In the genomic region with DNA sequence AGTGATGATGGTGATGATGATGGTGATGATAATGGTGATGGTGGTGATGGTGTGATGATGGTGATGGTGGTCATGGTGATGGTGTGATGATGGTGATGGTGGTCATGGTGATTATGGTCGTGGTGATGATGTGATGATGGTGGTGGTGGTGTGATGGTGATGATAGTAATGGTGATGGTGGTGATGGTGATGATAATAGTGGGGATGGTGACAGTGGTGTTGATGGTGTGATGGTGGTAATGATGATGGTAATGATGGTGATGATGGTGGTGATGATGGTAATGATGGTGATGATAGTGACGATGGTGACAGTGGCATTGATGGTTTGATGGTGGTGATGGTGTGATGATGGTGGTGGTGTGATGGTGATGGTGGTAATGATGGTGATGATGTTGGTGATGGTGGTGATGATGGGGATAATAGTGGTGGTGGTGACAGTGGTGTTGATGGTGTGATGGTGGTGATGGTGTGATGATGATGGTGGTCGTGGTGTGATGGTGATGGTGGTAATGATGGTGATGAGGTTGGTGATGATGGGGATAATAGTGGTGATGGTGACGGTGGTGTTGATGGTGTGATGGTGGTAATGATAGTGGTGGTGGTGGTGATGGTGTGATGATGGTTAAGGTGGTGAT, we compare ENCODE assay signal across 12 cellular contexts. TPM values are rescaled to one million over a fixed set of nuclear protein-coding genes. Genes with fewer than 3 reads are reported as not detected.
DNase-seq lines count a peak whose midpoint lies in the region; ATAC-seq and TF ChIP-seq lines count a peak whose summit lies in the region.
"Had no signal": no experiment of that assay in that cellular context is flagged by ENCODE, and none has a peak within 500 bp of the region (broad histone marks: within the 10 kb centered on the region; RNA-seq: fewer than 3 reads in every experiment).

No MANE protein-coding gene starts in this region.

- H2AK9ac ChIP-seq in IMR-90 (replicated peaks; ENCODE audit: low read depth, low read length, poor library complexity) = no peak overlapping the region

- H4K91ac ChIP-seq in IMR-90 (ENCODE audit: insufficient read depth, low read depth, low read length) = no peak overlapping the region
- no peak overlapping the region for H4K91ac ChIP-seq in trophoblast cell (ENCODE audit: low read depth, low read length)

- TF ChIP-seq POLR2A in IMR-90 (IDR thresholded peaks at IDR 0.05; ENCODE audit: low read depth, low read length) (no peak), body of pancreas (IDR thresholded peaks at IDR 0.05) (no peak)

- H3K4me3 ChIP-seq in IMR-90 (ENCODE audit: insufficient read depth, low read depth, low read length) = no peak overlapping the region
- H3K4me3 ChIP-seq in trophoblast cell (ENCODE audit: low read depth, low read length) = peak overlapping the region; percentile 27
- no peak overlapping the region for H3K4me3 ChIP-seq in body of pancreas
- H3K4me3 ChIP-seq: GM12878 had no signal

- no peaks in the 10 kb centered on the region for H3K9me1 ChIP-seq in IMR-90 (ENCODE audit: insufficient read depth, low read length)

- no peak overlapping the region for H3K9ac ChIP-seq in IMR-90 (ENCODE audit: low read depth, low read length)
- no peak overlapping the region for H3K9ac ChIP-seq in trophoblast cell (ENCODE audit: low read length)

- H3K79me1 ChIP-seq in IMR-90 (ENCODE audit: low read depth in 1 of 2, low read length in 2 of 2) (no peaks in the 10 kb centered on the region), trophoblast cell (ENCODE audit: low read length) (no peaks in the 10 kb centered on the region)

- no peaks in the 10 kb centered on the region for H3K79me2 ChIP-seq in trophoblast cell (ENCODE audit: control insufficient read depth, insufficient read depth, low read length, poor library complexity)

- H3K23ac ChIP-seq in IMR-90 (ENCODE audit: low read depth, low read length) (no peak overlapping the region), trophoblast cell (ENCODE audit: low read length) (no peak overlapping the region)

- H3K4me1 ChIP-seq in IMR-90 (ENCODE audit: control insufficient read depth, insufficient read depth, low read length) (no peaks in the 10 kb centered on the region), trophoblast cell (ENCODE audit: control insufficient read depth in 1 of 2, insufficient read depth in 2 of 2, low read length in 2 of 2) (no peaks in the 10 kb centered on the region), body of pancreas (no peaks in the 10 kb centered on the region)

- H4K12ac ChIP-seq in trophoblast cell (ENCODE audit: low read depth, low read length) = no peak overlapping the region

- POLR2A ChIA-PET in IMR-90 (lab: Charles Lee; ENCODE audit: unreplicated experiment) = no interaction called here

- H2BK120ac ChIP-seq in IMR-90 (ENCODE audit: low read depth, low read length) = no peak overlapping the region
- no peak overlapping the region for H2BK120ac ChIP-seq in trophoblast cell (ENCODE audit: insufficient read depth, low read length, poor library complexity)

- H3K4me2 ChIP-seq in IMR-90 (ENCODE audit: low read depth, low read length) = no peak overlapping the region
- no peak overlapping the region for H3K4me2 ChIP-seq in trophoblast cell (ENCODE audit: low read length)

- no peak overlapping the region for H3K4me3 Mint-ChIP-seq in effector memory CD8-positive, alpha-beta T cell
- no peak overlapping the region for H3K4me3 Mint-ChIP-seq in T-helper 17 cell
- H3K4me3 Mint-ChIP-seq: B cell; CD4-positive, alpha-beta T cell had no signal

- no peak for TF ChIP-seq CTCF in IMR-90 (conservative IDR thresholded peaks at IDR 0.05; ENCODE audit: low read depth, low read length)
- no peak for TF ChIP-seq CTCF in body of pancreas (IDR thresholded peaks at IDR 0.05)

- no peak for TF ChIP-seq RAD21 in IMR-90 (IDR thresholded peaks at IDR 0.05; ENCODE audit: low read length)

- H3K27me3 Mint-ChIP-seq in effector memory CD8-positive, alpha-beta T cell = no peaks in the 10 kb centered on the region
- no peaks in the 10 kb centered on the region for H3K27me3 Mint-ChIP-seq in T-helper 17 cell
- H3K27me3 Mint-ChIP-seq: B cell; CD4-positive, alpha-beta T cell had no signal

- no peak overlapping the region for H4K5ac ChIP-seq in IMR-90 (ENCODE audit: low read depth, low read length)

- H4K8ac ChIP-seq in IMR-90 (ENCODE audit: low read depth in 2 of 2, low read length in 2 of 2) (no peak overlapping the region), trophoblast cell (ENCODE audit: low read depth, low read length) (no peak overlapping the region)

- H3K9me3 ChIP-seq in IMR-90 (ENCODE audit: control insufficient read depth, insufficient read depth, low read length) (no peaks in the 10 kb centered on the region), trophoblast cell (ENCODE audit: insufficient read depth, low read depth, low read length) (peaks cover 13% of the 10 kb centered on the region), body of pancreas (no peaks in the 10 kb centered on the region), T-helper 17 cell (ENCODE audit: control insufficient read depth, low read length, poor library complexity, severe bottlenecking) (no peaks in the 10 kb centered on the region)

- no peaks in the 10 kb centered on the region for H3K9me3 Mint-ChIP-seq in effector memory CD8-positive, alpha-beta T cell
- H3K9me3 Mint-ChIP-seq: CD4-positive, alpha-beta T cell had no signal

- H3K56ac ChIP-seq in IMR-90 (ENCODE audit: extremely low read depth, insufficient read depth, low read length) = no peak overlapping the region

- CTCF ChIA-PET in IMR-90 (lab: Yijun Ruan, JAX) = no interaction called here

- no peak for ATAC-seq in IMR-90 (ENCODE audit: low read depth)
- ATAC-seq in effector memory CD8-positive, alpha-beta T cell (replicated peaks) = peak; percentile 50
- ATAC-seq in body of pancreas = no peak
- ATAC-seq in T-helper 17 cell = no peak
- ATAC-seq: GM12878 had no signal

- BruUV-seq in IMR-90 (replicated peaks; lab: Mats Ljungman, UMichigan) = no TSS peak

- intact Hi-C loops in IMR-90 (cut with micrococcal nuclease) (no loop called here), body of pancreas (cut with DNase I) (no loop called here)

- H3K14ac ChIP-seq in IMR-90 (replicated peaks; ENCODE audit: low read depth, low read length) = no peak overlapping the region
- no peak overlapping the region for H3K14ac ChIP-seq in trophoblast cell (ENCODE audit: low read length)

- no peak overlapping the region for H2BK15ac ChIP-seq in IMR-90 (ENCODE audit: low read depth, low read length)

- in situ Hi-C loops in IMR-90 (cut with MboI; ENCODE audit: low sequenced_read_pairs) = no loop called here

- H4K20me1 ChIP-seq in IMR-90 (ENCODE audit: insufficient read depth, low read length) = no peaks in the 10 kb centered on the region; the same call in 1 of the 2 replicates

- DNase-seq in IMR-90 = no peak
- DNase-seq in effector memory CD8-positive, alpha-beta T cell = no peak
- no peak for DNase-seq in trophoblast cell
- DNase-seq in body of pancreas = no peak
- no peak for DNase-seq in activated CD4-positive, alpha-beta T cell treated with anti-CD3 and anti-CD28 coated beads, Interleukin-2, amount 50 U/mL, for 48 hours
- DNase-seq in T-helper 17 cell = no peak
- DNase-seq: C1 segment of cervical spinal cord; Calu3; CD4-positive, alpha-beta T cell; DMS 273 treated with DMSO at 0.1 percent for 48 hours had no signal

- H3K18ac ChIP-seq in IMR-90 (ENCODE audit: low read depth, low read length) (no peak overlapping the region), trophoblast cell (ENCODE audit: low read length) (no peak overlapping the region)

- H3K36me3 ChIP-seq in IMR-90 (ENCODE audit: control insufficient read depth, insufficient read depth, low read length) = no peaks in the 10 kb centered on the region
- no peaks in the 10 kb centered on the region for H3K36me3 ChIP-seq in trophoblast cell (ENCODE audit: control insufficient read depth in 1 of 2, insufficient read depth in 2 of 2, low read length in 2 of 2)
- H3K36me3 ChIP-seq in body of pancreas (replicated peaks in 1 of 2; ENCODE audit: insufficient read depth in 1 of 2, low read depth in 2 of 2) = no peaks in the 10 kb centered on the region

- H3K4me1 Mint-ChIP-seq in effector memory CD8-positive, alpha-beta T cell (ENCODE audit: low read depth in 2 of 2) = no peaks in the 10 kb centered on the region
- no peaks in the 10 kb centered on the region for H3K4me1 Mint-ChIP-seq in T-helper 17 cell
- H3K4me1 Mint-ChIP-seq: B cell had no signal

- H2AFZ ChIP-seq in IMR-90 (replicated peaks; ENCODE audit: low read length, poor library complexity) (no peak overlapping the region), trophoblast cell (ENCODE audit: insufficient read depth, low read length, poor library complexity) (no peak overlapping the region)

- H3K27me3 ChIP-seq in IMR-90 (ENCODE audit: control insufficient read depth, insufficient read depth, low read length) = no peaks in the 10 kb centered on the region
- H3K27me3 ChIP-seq in trophoblast cell (ENCODE audit: insufficient read depth, low read length) = no peaks in the 10 kb centered on the region
- no peaks in the 10 kb centered on the region for H3K27me3 ChIP-seq in body of pancreas

- H3K27ac ChIP-seq in IMR-90 (ENCODE audit: insufficient read depth, low read length) (no peak overlapping the region), trophoblast cell (ENCODE audit: low read depth, low read length) (no peak overlapping the region), body of pancreas (no peak overlapping the region)

- H3K4ac ChIP-seq in IMR-90 (ENCODE audit: low read depth, low read length) = no peak overlapping the region
- no peak overlapping the region for H3K4ac ChIP-seq in trophoblast cell (ENCODE audit: low read depth, low read length)

- H2AK5ac ChIP-seq in IMR-90 (ENCODE audit: low read depth, low read length) = no peak overlapping the region
- H2AK5ac ChIP-seq in trophoblast cell (ENCODE audit: low read length) = no peak overlapping the region

- H3K36me3 Mint-ChIP-seq in effector memory CD8-positive, alpha-beta T cell (ENCODE audit: insufficient read depth) = no peaks in the 10 kb centered on the region
- H3K36me3 Mint-ChIP-seq in T-helper 17 cell (ENCODE audit: low read depth) = no peaks in the 10 kb centered on the region

- H2BK5ac ChIP-seq in IMR-90 (ENCODE audit: low read depth, low read length, poor library complexity, severe bottlenecking) (peak overlapping the region; percentile 81), trophoblast cell (ENCODE audit: low read depth, low read length, poor library complexity) (no peak overlapping the region)

- no peak overlapping the region for H2BK20ac ChIP-seq in IMR-90 (ENCODE audit: low read depth, low read length)

- WGBS in IMR-90 (ENCODE audit: extremely low coverage in 2 of 2, insufficient read length in 1 of 2), 2 experiments = 76% methylated on average over 4 of the region's 4 CpGs; no CpG with 5 or more reads in 1 of the 2 experiments
- WGBS in trophoblast cell (ENCODE audit: extremely low coverage, insufficient coverage, insufficient read length) = no CpG with 5 or more reads among the region's 4 CpGs
- 79 to 90% methylated on average over 4 of the region's 4 CpGs for WGBS in body of pancreas, 2 donors

- no peak overlapping the region for H3K27ac Mint-ChIP-seq in effector memory CD8-positive, alpha-beta T cell
- no peak overlapping the region for H3K27ac Mint-ChIP-seq in T-helper 17 cell
- H3K27ac Mint-ChIP-seq: B cell; CD4-positive, alpha-beta T cell had no signal

- no peak overlapping the region for H2BK12ac ChIP-seq in trophoblast cell (ENCODE audit: low read length)

- dilution Hi-C loops in IMR-90 (cut with HindIII; ENCODE audit: low sequenced_read_pairs, unreplicated experiment) = no loop called here

RNA-seq across cellular contexts. Expression of gene STKLD1, which starts 6.5 kb away (rescaled TPM):
- total RNA-seq in IMR-90 (2012; rRNA removed) (0.28 and 0.54 TPM in 2 replicates), body of pancreas (not detected), T-helper 17 cell (under 1 TPM; 0.72 to 0.81 TPM)
- polyA plus RNA-seq in IMR-90 (2012; rRNA removed) = 0.65 and 0.69 TPM in 2 replicates
- 0.26 and 0.82 TPM in 2 replicates for polyA plus RNA-seq in IMR-90 (2012; cell fraction: cytosol; rRNA removed)
- 1.1 and 3.1 TPM in 2 replicates for polyA plus RNA-seq in IMR-90 (2012; cell fraction: nucleus; rRNA removed; ENCODE audit: low replicate concordance)
- 0.18 and 0.79 TPM in 2 replicates for polyA plus RNA-seq in trophoblast cell (2013)

RNA-seq across cellular contexts. Expression of gene SURF4, which starts 6.8 kb away (rescaled TPM):
- 512 and 532 TPM in 2 replicates for total RNA-seq in IMR-90 (2012; rRNA removed)
- polyA plus RNA-seq in IMR-90 (2012; rRNA removed) = 293 and 307 TPM in 2 replicates
- polyA plus RNA-seq in IMR-90 (2012; cell fraction: cytosol; rRNA removed) = 265 and 338 TPM in 2 replicates
- 202 and 210 TPM in 2 replicates for polyA plus RNA-seq in IMR-90 (2012; cell fraction: nucleus; rRNA removed; ENCODE audit: low replicate concordance)
- 307 and 319 TPM in 2 replicates for polyA plus RNA-seq in trophoblast cell (2013)
- total RNA-seq in body of pancreas = 100 to 1,000 TPM in 1 of 2 donors, 10 to 100 TPM in 1; 93.9 to 109 TPM
- total RNA-seq in T-helper 17 cell = 100 to 1,000 TPM; 116 to 124 TPM

RNA-seq across cellular contexts. Expression of gene SURF2, which starts 26.3 kb away (rescaled TPM):
- total RNA-seq in IMR-90 (2012; rRNA removed) = 9.9 and 12.5 TPM in 2 replicates
- polyA plus RNA-seq in IMR-90 (2012; rRNA removed) = 16.3 and 21.8 TPM in 2 replicates
- polyA plus RNA-seq in IMR-90 (2012; cell fraction: cytosol; rRNA removed) = 15.3 and 16.3 TPM in 2 replicates
- 6.4 and 7.7 TPM in 2 replicates for polyA plus RNA-seq in IMR-90 (2012; cell fraction: nucleus; rRNA removed; ENCODE audit: low replicate concordance)
- polyA plus RNA-seq in trophoblast cell (2013) = 26.2 and 28.9 TPM in 2 replicates
- total RNA-seq in body of pancreas = 10 to 100 TPM; 20.0 to 27.0 TPM
- total RNA-seq in T-helper 17 cell = 10 to 100 TPM; 14.1 to 16.0 TPM

RNA-seq across cellular contexts. Expression of gene SURF1, which starts 26.3 kb away (rescaled TPM):
- total RNA-seq in IMR-90 (2012; rRNA removed) (10.3 and 15.1 TPM in 2 replicates), body of pancreas (10 to 100 TPM; 31.0 to 43.1 TPM), T-helper 17 cell (10 to 100 TPM; 34.9 to 46.9 TPM)
- polyA plus RNA-seq in IMR-90 (2012; rRNA removed) = 23.4 and 24.5 TPM in 2 replicates
- polyA plus RNA-seq in IMR-90 (2012; cell fraction: cytosol; rRNA removed) = 26.2 and 28.8 TPM in 2 replicates
- polyA plus RNA-seq in IMR-90 (2012; cell fraction: nucleus; rRNA removed; ENCODE audit: low replicate concordance) = 30.8 and 41.3 TPM in 2 replicates
- polyA plus RNA-seq in trophoblast cell (2013) = 21.3 and 22.9 TPM in 2 replicates

RNA-seq across cellular contexts. Expression of gene RPL7A, which starts 34.6 kb away (rescaled TPM):
- total RNA-seq in IMR-90 (2012; rRNA removed) (3,220 TPM in 2 replicates), body of pancreas (1,000 to 10,000 TPM; 1,478 to 1,480 TPM), T-helper 17 cell (1,000 to 10,000 TPM; 2,417 to 2,552 TPM)
- polyA plus RNA-seq in IMR-90 (2012; rRNA removed) = 4,034 and 4,096 TPM in 2 replicates
- 2,804 and 4,707 TPM in 2 replicates for polyA plus RNA-seq in IMR-90 (2012; cell fraction: cytosol; rRNA removed)
- 1,074 and 2,046 TPM in 2 replicates for polyA plus RNA-seq in IMR-90 (2012; cell fraction: nucleus; rRNA removed; ENCODE audit: low replicate concordance)
- 1,644 and 1,714 TPM in 2 replicates for polyA plus RNA-seq in trophoblast cell (2013)
